ENCODE assay signal across 5 cellular contexts in genomic region chr4:131925662-131926061, GRCh38.
DNase-seq lines count a peak whose midpoint lies in the region; ATAC-seq, FAIRE-seq and TF ChIP-seq lines count a peak whose summit lies in the region.
"Not testable (repeated sequence)": the region's sequence is repeated elsewhere in the genome, so short reads cannot be mapped to it uniquely, and the experiment has no call there.

No MANE protein-coding gene starts in this region.

- intact Hi-C loops in pancreas (cut with DNase I), result not testable (repeated sequence)

- not testable (repeated sequence) for H3K36me3 ChIP-seq in pancreas

- not testable (repeated sequence) for H3K27me3 ChIP-seq in pancreas

- not testable (repeated sequence) for H3K9me3 ChIP-seq in pancreas

- not testable (repeated sequence) for TF ChIP-seq CTCF in pancreas (IDR thresholded peaks at IDR 0.05)

- H3K4me3 ChIP-seq in pancreas, result not testable (repeated sequence)

- not testable (repeated sequence) for ATAC-seq in pancreas

- FAIRE-seq in G401.6 (lab: Jason Lieb, UNC) (peak; percentile 93), TTC549 (lab: Jason Lieb, UNC) (peak; percentile 85), colon (lab: Jason Lieb, UNC) (peak; percentile 84), frontal cortex (lab: Jason Lieb, UNC) (peak; percentile 98), pancreas (lab: Jason Lieb, UNC) (peak; percentile 80)

- H3K4me1 ChIP-seq in pancreas, result not testable (repeated sequence)

- DNase-seq in frontal cortex (ENCODE audit: low spot score in 2 of 2); pancreas: not testable (repeated sequence)

- H3K27ac ChIP-seq in pancreas, result not testable (repeated sequence)

- WGBS in pancreas, 2 donors, result 50 to 77% methylated on average over 2 of the region's 2 CpGs
